ENCODE assay signal across 26 cellular contexts in genomic region chr1:47828965-47829364, GRCh38.
"Had no signal": no experiment of that assay in that cellular context is flagged by ENCODE, and none has a peak within 500 bp of the region (broad histone marks: within the 10 kb centered on the region; RNA-seq: fewer than 3 reads in every experiment).

No MANE protein-coding gene starts in this region.

- H3K4me1 ChIP-seq: gastrocnemius medialis, pancreas, right lobe of liver, upper lobe of right lung, uterus had no signal

- H3K36me3 ChIP-seq: gastrocnemius medialis, heart left ventricle, pancreas, right lobe of liver, suprapubic skin, tibial nerve, upper lobe of right lung, uterus had no signal

- H3K4me3 ChIP-seq: dorsolateral prefrontal cortex, gastrocnemius medialis, heart left ventricle, hepatocyte, mucosa of descending colon, pancreas, right lobe of liver, smooth muscle cell, suprapubic skin, tibial nerve, upper lobe of right lung, uterus had no signal

- H2AFZ ChIP-seq: hepatocyte had no signal

- H3K9me3 ChIP-seq: gastrocnemius medialis, heart left ventricle, mucosa of descending colon, pancreas, right lobe of liver, suprapubic skin, tibial nerve, upper lobe of right lung, uterus had no signal

- DNase-seq: dorsolateral prefrontal cortex; effector CD4-positive, alpha-beta T cell; foreskin fibroblast; gastrocnemius medialis; kidney; mesenchymal stem cell; naive B cell; occipital lobe; pancreas; retina; stimulated activated CD4-positive, alpha-beta T cell treated with anti-CD3 and anti-CD28 coated beads, Interleukin-12 subunit alpha, Interleukin-12 subunit beta, amount 100 ng/mL, for 4 hours; stimulated activated CD4-positive, alpha-beta T cell treated with anti-CD3 and anti-CD28 coated beads, Interleukin-1b, Interleukin-23, amount 100 ng/mL, for 48 hours; stimulated activated CD4-positive, alpha-beta T cell treated with anti-CD3 and anti-CD28 coated beads, Interleukin-4, amount 100 ng/mL, for 1 hour; stimulated activated CD8-positive, alpha-beta memory T cell treated with anti-CD3 and anti-CD28 coated beads, Interleukin-4, amount 100 ng/mL, for 48 hours; stimulated activated naive CD4-positive, alpha-beta T cell; stimulated activated naive CD8-positive, alpha-beta T cell treated with anti-CD3 and anti-CD28 coated beads, Interleukin-15, amount 100 ng/mL, for 72 hours; uterus had no signal

- H3K4me2 ChIP-seq: hepatocyte, smooth muscle cell had no signal

- H3K27me3 ChIP-seq: heart left ventricle, hepatocyte, pancreas, right lobe of liver, suprapubic skin, tibial nerve, upper lobe of right lung, uterus had no signal

- H3K27ac ChIP-seq: hepatocyte, pancreas, right lobe of liver, suprapubic skin, upper lobe of right lung, uterus had no signal

- ATAC-seq: gastrocnemius medialis; left lobe of liver; mucosa of descending colon; pancreas; stimulated activated naive CD8-positive, alpha-beta T cell treated with anti-CD3 and anti-CD28 coated beads, Interleukin-15, amount 100 ng/mL, for 72 hours; upper lobe of right lung had no signal
